Comparison of ENCODE assay signal across 13 cellular contexts in genomic region chr4:82421796-82422560, GRCh38. TPM values are rescaled to one million over a fixed set of nuclear protein-coding genes. Genes with fewer than 3 reads are reported as not detected.
DNase-seq lines count a peak whose midpoint lies in the region; ATAC-seq and TF ChIP-seq lines count a peak whose summit lies in the region.
"Had no signal": no experiment of that assay in that cellular context is flagged by ENCODE, and none has a peak within 500 bp of the region (broad histone marks: within the 10 kb centered on the region; RNA-seq: fewer than 3 reads in every experiment).

No MANE protein-coding gene starts in this region.

- peaks cover 26% of the 10 kb centered on the region for H3K27me3 Mint-ChIP-seq in activated naive CD4-positive, alpha-beta T cell treated with anti-CD3 and anti-CD28 coated beads, Interleukin-2, amount 10 ng/mL, durations not matched to agents 7 days and 5 days
- peaks cover 17% of the 10 kb centered on the region for H3K27me3 Mint-ChIP-seq in activated CD8-positive, alpha-beta memory T cell treated with anti-CD3 and anti-CD28 coated beads, Interleukin-2, amount 10 ng/mL, durations not matched to agents 7 days and 5 days

- peaks cover 5 to 10% of the 10 kb centered on the region in 2 experiments for H3K36me3 ChIP-seq in trophoblast cell (ENCODE audit: control insufficient read depth in 1 of 2, insufficient read depth in 2 of 2, low read length in 2 of 2)
- peaks cover 40% of the 10 kb centered on the region for H3K36me3 ChIP-seq in BE2C

- no peak overlapping the region for H3K27ac ChIP-seq in trophoblast cell (ENCODE audit: low read depth, low read length)
- H3K27ac ChIP-seq: gastroesophageal sphincter, vagina had no signal

- H2BK12ac ChIP-seq in trophoblast cell (ENCODE audit: low read length) = no peak overlapping the region

- peaks cover 30 to 50% of the 10 kb centered on the region in 2 donors for H3K36me3 Mint-ChIP-seq in activated naive CD4-positive, alpha-beta T cell treated with anti-CD3 and anti-CD28 coated beads, Interleukin-2, amount 50 U/mL, for 72 hours
- H3K36me3 Mint-ChIP-seq in activated naive CD4-positive, alpha-beta T cell treated with anti-CD3 and anti-CD28 coated beads, Interleukin-2, amount 10 ng/mL, durations not matched to agents 7 days and 5 days = peaks cover 50% of the 10 kb centered on the region
- H3K36me3 Mint-ChIP-seq in activated CD8-positive, alpha-beta memory T cell treated with anti-CD3 and anti-CD28 coated beads, Interleukin-2, amount 10 ng/mL, durations not matched to agents 7 days and 5 days = peaks cover 45% of the 10 kb centered on the region

- no peak overlapping the region for H3K4ac ChIP-seq in trophoblast cell (ENCODE audit: low read depth, low read length)

- peak in 1 of 2 donors; percentile 15 for DNase-seq in activated naive CD4-positive, alpha-beta T cell treated with anti-CD3 and anti-CD28 coated beads, Interleukin-2, amount 50 U/mL, for 72 hours (ENCODE audit: low spot score in 2 of 2)
- no peak for DNase-seq in activated naive CD4-positive, alpha-beta T cell treated with anti-CD3 and anti-CD28 coated beads, Interleukin-2, amount 10 ng/mL, durations not matched to agents 7 days and 5 days
- DNase-seq in HK-2 (ENCODE audit: unreplicated experiment) (peak; percentile 25), trophoblast cell (peak; percentile 47 to 52), occipital lobe (lab: John Stamatoyannopoulos, UW) (no peak), BE2C (no peak), head of caudate nucleus (no peak)
- DNase-seq in activated CD8-positive, alpha-beta memory T cell treated with anti-CD3 and anti-CD28 coated beads, Interleukin-2, amount 10 ng/mL, durations not matched to agents 7 days and 5 days = no peak
- DNase-seq: activated CD4-positive, alpha-beta T cell treated with anti-CD3 and anti-CD28 coated beads, Interleukin-2, amount 10 ng/mL, durations not matched to agents 7 days and 5 days; NCI-H446 treated with DMSO at 0.1 percent for 48 hours had no signal

- WGBS in trophoblast cell (ENCODE audit: extremely low coverage, insufficient coverage, insufficient read length) = no CpG with 5 or more reads among the region's 13 CpGs

- no peaks in the 10 kb centered on the region for H3K9me3 Mint-ChIP-seq in activated naive CD4-positive, alpha-beta T cell treated with anti-CD3 and anti-CD28 coated beads, Interleukin-2, amount 50 U/mL, for 72 hours
- H3K9me3 Mint-ChIP-seq in activated naive CD4-positive, alpha-beta T cell treated with anti-CD3 and anti-CD28 coated beads, Interleukin-2, amount 10 ng/mL, durations not matched to agents 7 days and 5 days = no peaks in the 10 kb centered on the region
- no peaks in the 10 kb centered on the region for H3K9me3 Mint-ChIP-seq in activated CD8-positive, alpha-beta memory T cell treated with anti-CD3 and anti-CD28 coated beads, Interleukin-2, amount 10 ng/mL, durations not matched to agents 7 days and 5 days (ENCODE audit: low read depth)
- H3K9me3 Mint-ChIP-seq: activated CD4-positive, alpha-beta T cell treated with anti-CD3 and anti-CD28 coated beads, Interleukin-2, amount 10 ng/mL, durations not matched to agents 7 days and 5 days; nephron had no signal

- no peak overlapping the region for H3K4me3 ChIP-seq in trophoblast cell (ENCODE audit: low read depth, low read length)
- no peak overlapping the region for H3K4me3 ChIP-seq in BE2C (ENCODE audit: low read depth, low read length)
- H3K4me3 ChIP-seq: gastroesophageal sphincter, vagina had no signal

- intact Hi-C loops in head of caudate nucleus (cut with DNase I) = no loop called here

- H2BK120ac ChIP-seq in trophoblast cell (ENCODE audit: insufficient read depth, low read length, poor library complexity) = no peak overlapping the region

- H2AK5ac ChIP-seq in trophoblast cell (ENCODE audit: low read length) = no peak overlapping the region

- H3K27ac Mint-ChIP-seq in activated naive CD4-positive, alpha-beta T cell treated with anti-CD3 and anti-CD28 coated beads, Interleukin-2, amount 50 U/mL, for 72 hours = peak overlapping the region in 1 of 2 donors; percentile 91
- no peak overlapping the region for H3K27ac Mint-ChIP-seq in activated naive CD4-positive, alpha-beta T cell treated with anti-CD3 and anti-CD28 coated beads, Interleukin-2, amount 10 ng/mL, durations not matched to agents 7 days and 5 days
- no peak overlapping the region for H3K27ac Mint-ChIP-seq in activated CD8-positive, alpha-beta memory T cell treated with anti-CD3 and anti-CD28 coated beads, Interleukin-2, amount 10 ng/mL, durations not matched to agents 7 days and 5 days
- H3K27ac Mint-ChIP-seq: activated CD4-positive, alpha-beta T cell treated with anti-CD3 and anti-CD28 coated beads, Interleukin-2, amount 10 ng/mL, durations not matched to agents 7 days and 5 days; nephron had no signal

- H3K4me1 ChIP-seq in trophoblast cell (ENCODE audit: control insufficient read depth in 1 of 2, insufficient read depth in 2 of 2, low read length in 2 of 2) (peaks cover 0 to 2% of the 10 kb centered on the region in 2 experiments), BE2C (no peaks in the 10 kb centered on the region; the same call in 1 of the 2 replicates)

- H3K79me2 ChIP-seq in trophoblast cell (ENCODE audit: control insufficient read depth, insufficient read depth, low read length, poor library complexity) = peaks cover 2% of the 10 kb centered on the region

- H3K9ac ChIP-seq in trophoblast cell (ENCODE audit: low read length) = no peak overlapping the region

- H3K79me1 ChIP-seq in trophoblast cell (ENCODE audit: low read length) = no peaks in the 10 kb centered on the region

- no peak overlapping the region for H4K12ac ChIP-seq in trophoblast cell (ENCODE audit: low read depth, low read length)

- no peak overlapping the region for H3K14ac ChIP-seq in trophoblast cell (ENCODE audit: low read length)

- H3K9me3 ChIP-seq in trophoblast cell (ENCODE audit: insufficient read depth, low read depth, low read length) = peaks cover 3% of the 10 kb centered on the region
- H3K9me3 ChIP-seq in BE2C = no peaks in the 10 kb centered on the region
- H3K9me3 ChIP-seq: gastroesophageal sphincter, vagina had no signal

- peaks cover 24% of the 10 kb centered on the region for H3K4me1 Mint-ChIP-seq in activated naive CD4-positive, alpha-beta T cell treated with anti-CD3 and anti-CD28 coated beads, Interleukin-2, amount 10 ng/mL, durations not matched to agents 7 days and 5 days
- H3K4me1 Mint-ChIP-seq in activated CD8-positive, alpha-beta memory T cell treated with anti-CD3 and anti-CD28 coated beads, Interleukin-2, amount 10 ng/mL, durations not matched to agents 7 days and 5 days = peaks cover 27% of the 10 kb centered on the region

- H4K8ac ChIP-seq in trophoblast cell (ENCODE audit: low read depth, low read length) = no peak overlapping the region

- H2BK5ac ChIP-seq in trophoblast cell (ENCODE audit: low read depth, low read length, poor library complexity) = no peak overlapping the region

- no peak overlapping the region for H3K4me3 Mint-ChIP-seq in activated naive CD4-positive, alpha-beta T cell treated with anti-CD3 and anti-CD28 coated beads, Interleukin-2, amount 10 ng/mL, durations not matched to agents 7 days and 5 days
- no peak overlapping the region for H3K4me3 Mint-ChIP-seq in activated CD8-positive, alpha-beta memory T cell treated with anti-CD3 and anti-CD28 coated beads, Interleukin-2, amount 10 ng/mL, durations not matched to agents 7 days and 5 days
- H3K4me3 Mint-ChIP-seq: activated CD4-positive, alpha-beta T cell treated with anti-CD3 and anti-CD28 coated beads, Interleukin-2, amount 10 ng/mL, durations not matched to agents 7 days and 5 days; nephron had no signal

- H3K23ac ChIP-seq in trophoblast cell (ENCODE audit: low read length) = no peak overlapping the region

- no peak overlapping the region for H4K91ac ChIP-seq in trophoblast cell (ENCODE audit: low read depth, low read length)

- H3K4me2 ChIP-seq in trophoblast cell (ENCODE audit: low read length) = no peak overlapping the region

- CTCF ChIA-PET in activated naive CD4-positive, alpha-beta T cell treated with anti-CD3 and anti-CD28 coated beads, Interleukin-2, amount 10 ng/mL, durations not matched to agents 7 days and 5 days (lab: Charles Lee) = no interaction called here
- CTCF ChIA-PET in activated CD8-positive, alpha-beta memory T cell treated with anti-CD3 and anti-CD28 coated beads, Interleukin-2, amount 10 ng/mL, durations not matched to agents 7 days and 5 days (lab: Charles Lee) = interaction anchor here (1.3 kb wide), 1 partner anchor 47 kb away, joined by 3 read pairs; no protein-coding TSS in a partner anchor

- no peak overlapping the region for H2AFZ ChIP-seq in trophoblast cell (ENCODE audit: insufficient read depth, low read length, poor library complexity)

- TF ChIP-seq CTCF in BE2C (IDR thresholded peaks at IDR 0.05; ENCODE audit: low read depth, low read length) = no peak

- H3K27me3 ChIP-seq in trophoblast cell (ENCODE audit: insufficient read depth, low read length) (no peaks in the 10 kb centered on the region), BE2C (peaks cover 7% of the 10 kb centered on the region; the same call in 1 of the 2 replicates)
- H3K27me3 ChIP-seq: gastroesophageal sphincter, vagina had no signal

- ATAC-seq in activated naive CD4-positive, alpha-beta T cell treated with anti-CD3 and anti-CD28 coated beads, Interleukin-2, amount 50 U/mL, for 72 hours = peak; percentile 21 to 37
- ATAC-seq in activated CD8-positive, alpha-beta memory T cell treated with anti-CD3 and anti-CD28 coated beads, Interleukin-2, amount 10 ng/mL, durations not matched to agents 7 days and 5 days = peak; percentile 28
- ATAC-seq: gastroesophageal sphincter had no signal

- no peak overlapping the region for H3K18ac ChIP-seq in trophoblast cell (ENCODE audit: low read length)

RNA-seq across cellular contexts. Expression of gene HNRNPDL, which starts 8.3 kb away (rescaled TPM):
- 100 to 1,000 TPM; 166 to 309 TPM for total RNA-seq in activated naive CD4-positive, alpha-beta T cell treated with anti-CD3 and anti-CD28 coated beads, Interleukin-2, amount 50 U/mL, for 72 hours
- 100 to 1,000 TPM; 317 to 343 TPM for total RNA-seq in activated CD8-positive, alpha-beta memory T cell treated with anti-CD3 and anti-CD28 coated beads, Interleukin-2, amount 10 ng/mL, durations not matched to agents 7 days and 5 days
- polyA plus RNA-seq in trophoblast cell (2013) = 325 and 327 TPM in 2 replicates
- total RNA-seq in occipital lobe = 347 TPM
- 221 TPM for polyA plus RNA-seq in BE2C (2012; ENCODE audit: insufficient read depth, insufficient read length, low read depth)

RNA-seq across cellular contexts. Expression of gene ENOPH1, which starts 8.4 kb away (rescaled TPM):
- total RNA-seq in activated naive CD4-positive, alpha-beta T cell treated with anti-CD3 and anti-CD28 coated beads, Interleukin-2, amount 50 U/mL, for 72 hours = 10 to 100 TPM; 43.7 to 62.2 TPM
- total RNA-seq in activated CD8-positive, alpha-beta memory T cell treated with anti-CD3 and anti-CD28 coated beads, Interleukin-2, amount 10 ng/mL, durations not matched to agents 7 days and 5 days = 10 to 100 TPM; 40.6 to 46.6 TPM
- polyA plus RNA-seq in trophoblast cell (2013) = 23.2 and 23.9 TPM in 2 replicates
- total RNA-seq in occipital lobe = 89.7 TPM
- 56.3 TPM for polyA plus RNA-seq in BE2C (2012; ENCODE audit: insufficient read depth, insufficient read length, low read depth)

RNA-seq across cellular contexts. Expression of gene HNRNPD, which starts 48.2 kb away (rescaled TPM):
- 100 to 1,000 TPM; 260 to 462 TPM for total RNA-seq in activated naive CD4-positive, alpha-beta T cell treated with anti-CD3 and anti-CD28 coated beads, Interleukin-2, amount 50 U/mL, for 72 hours
- total RNA-seq in activated CD8-positive, alpha-beta memory T cell treated with anti-CD3 and anti-CD28 coated beads, Interleukin-2, amount 10 ng/mL, durations not matched to agents 7 days and 5 days = 100 to 1,000 TPM; 385 to 421 TPM
- 305 and 316 TPM in 2 replicates for polyA plus RNA-seq in trophoblast cell (2013)
- 56.0 TPM for total RNA-seq in occipital lobe
- 295 TPM for polyA plus RNA-seq in BE2C (2012; ENCODE audit: insufficient read depth, insufficient read length, low read depth)

Comparison
In these comparisons a context has a peak if more than half of its experiments do, and no peak if none do; other contexts are left out.
1. DNase-seq: peak in HK-2 (single experiment) and trophoblast cell (2 of 2); none in activated naive CD4-positive, alpha-beta T cell treated with anti-CD3 and anti-CD28 coated beads, Interleukin-2, amount 10 ng/mL, durations not matched to agents 7 days and 5 days (single experiment), activated CD8-positive, alpha-beta memory T cell treated with anti-CD3 and anti-CD28 coated beads, Interleukin-2, amount 10 ng/mL, durations not matched to agents 7 days and 5 days (single experiment), occipital lobe (single experiment), BE2C (single experiment) and head of caudate nucleus (0 of 42).